8 cellular contexts compared by ENCODE assay signal in genomic region chr18:13566941-13567762, GRCh38.
A peak's percentile ranks its signal among the peaks of the same experiment; 100 is the strongest.
DNase-seq lines count a peak whose midpoint lies in the region; ATAC-seq, FAIRE-seq and TF ChIP-seq lines count a peak whose summit lies in the region.

No MANE protein-coding gene starts in this region.

- intact Hi-C loops in CD4-positive, alpha-beta T cell (cut with DNase I, micrococcal nuclease): no loop called here

- H3K27me3 Mint-ChIP-seq in CD4-positive, alpha-beta T cell: no peaks in the 10 kb centered on the region
- no peaks in the 10 kb centered on the region for H3K27me3 Mint-ChIP-seq in activated T-helper 17 cell treated with anti-CD3 and anti-CD28 coated beads, Interleukin-2, amount 50 U/mL, for 72 hours

- no peaks in the 10 kb centered on the region for H3K36me3 Mint-ChIP-seq in CD4-positive, alpha-beta T cell (ENCODE audit: low read depth)
- H3K36me3 Mint-ChIP-seq in activated T-helper 17 cell treated with anti-CD3 and anti-CD28 coated beads, Interleukin-2, amount 50 U/mL, for 72 hours (ENCODE audit: low read depth): peaks cover 8% of the 10 kb centered on the region

- TF ChIP-seq CTCF in CD4-positive, alpha-beta T cell (IDR thresholded peaks at IDR 0.05): no peak

- DNase-seq in CD4-positive, alpha-beta T cell: peak in 1 of 10 experiments; percentile 11
- peak; percentile 45 for DNase-seq in GM19240 (ENCODE audit: insufficient read length, low spot score)
- peak; percentile 85 for DNase-seq in medulla oblongata (ENCODE audit: extremely low spot score)
- DNase-seq in urothelium cell line (ENCODE audit: low spot score): no peak
- DNase-seq in NCI-H345 treated with DMSO at 0.1 percent for 48 hours (lab: John Stamatoyannopoulos, UW; ENCODE audit: unreplicated experiment): no peak
- DNase-seq in SW 1271 (lab: John Stamatoyannopoulos, UW): no peak

- peak overlapping the region; percentile 0 for H3K27ac ChIP-seq in CD4-positive, alpha-beta T cell (ENCODE audit: low read depth, low read length)

- H3K9me3 Mint-ChIP-seq in CD4-positive, alpha-beta T cell: no peaks in the 10 kb centered on the region
- no peaks in the 10 kb centered on the region for H3K9me3 Mint-ChIP-seq in activated T-helper 17 cell treated with anti-CD3 and anti-CD28 coated beads, Interleukin-2, amount 50 U/mL, for 72 hours

- peak; percentile 54 for ATAC-seq in CD4-positive, alpha-beta T cell (ENCODE audit: poor library complexity)
- ATAC-seq in HG03196 (IDR thresholded peaks at IDR 0.05; ENCODE audit: unreplicated experiment): peak; percentile 41
- ATAC-seq in activated T-helper 17 cell treated with anti-CD3 and anti-CD28 coated beads, Interleukin-2, amount 50 U/mL, for 72 hours (replicated peaks): peak; percentile 49

- peak; percentile 86 for FAIRE-seq in urothelium cell line (lab: Jason Lieb, UNC)

- CTCF ChIA-PET in CD4-positive, alpha-beta T cell (lab: Charles Lee): interaction anchor here (0.9 to 1.0 kb wide), 2 partner anchors 8 to 10 kb away, joined by 3 read pairs; no protein-coding TSS in a partner anchor

- no peaks in the 10 kb centered on the region for H3K27me3 ChIP-seq in CD4-positive, alpha-beta T cell (ENCODE audit: control insufficient read depth, insufficient read depth, low read length)

- peaks cover 53% of the 10 kb centered on the region for H3K4me1 Mint-ChIP-seq in CD4-positive, alpha-beta T cell (ENCODE audit: low read depth)
- peaks cover 38% of the 10 kb centered on the region for H3K4me1 Mint-ChIP-seq in activated T-helper 17 cell treated with anti-CD3 and anti-CD28 coated beads, Interleukin-2, amount 50 U/mL, for 72 hours

- H3K4me3 Mint-ChIP-seq in CD4-positive, alpha-beta T cell: peak overlapping the region; percentile 50
- peak overlapping the region; percentile 76 for H3K4me3 Mint-ChIP-seq in activated T-helper 17 cell treated with anti-CD3 and anti-CD28 coated beads, Interleukin-2, amount 50 U/mL, for 72 hours

- H3K27ac Mint-ChIP-seq in CD4-positive, alpha-beta T cell: peak overlapping the region; percentile 72
- peak overlapping the region; percentile 92 for H3K27ac Mint-ChIP-seq in activated T-helper 17 cell treated with anti-CD3 and anti-CD28 coated beads, Interleukin-2, amount 50 U/mL, for 72 hours

- H3K9me3 ChIP-seq in CD4-positive, alpha-beta T cell (ENCODE audit: control insufficient read depth, low read length): no peaks in the 10 kb centered on the region

- POLR2A ChIA-PET in CD4-positive, alpha-beta T cell (lab: Charles Lee): interaction anchor here (1.2 to 1.4 kb wide), 2 partner anchors 45 to 160 kb away, joined by 4 to 7 read pairs; no protein-coding TSS in a partner anchor

Comparison
In these comparisons a context has a peak if more than half of its experiments do, and no peak if none do; other contexts are left out.
1. DNase-seq: peak in GM19240 (single experiment) and medulla oblongata (single experiment); none in urothelium cell line (single experiment), NCI-H345 treated with DMSO at 0.1 percent for 48 hours (single experiment) and SW 1271 (0 of 2).
2. Peak in every context shown above with its lines, with median percentiles within 50 percentile points of each other: ATAC-seq.